Comparison of ENCODE assay signal across 20 cellular contexts in the genomic region with DNA sequence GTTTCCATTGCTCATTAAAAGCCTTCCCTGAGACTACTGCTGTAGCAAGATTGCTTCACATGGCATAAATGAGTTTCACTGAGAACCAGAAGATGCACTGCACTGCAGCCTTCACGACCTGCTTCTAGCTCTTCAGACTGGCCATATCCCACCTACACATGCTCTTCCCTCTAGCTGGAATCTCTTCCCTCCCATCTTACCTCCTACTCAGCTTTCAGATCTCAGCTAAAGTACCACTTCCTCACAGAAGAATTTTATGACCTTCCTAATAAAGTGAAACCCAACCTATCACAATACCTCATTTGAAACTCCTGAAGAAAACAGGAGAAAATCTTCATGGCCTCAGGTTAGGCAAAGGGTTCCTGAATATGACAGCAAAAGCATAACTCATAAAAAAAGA.
"Had no signal": no experiment of that assay in that cellular context is flagged by ENCODE, and none has a peak within 500 bp of the region (broad histone marks: within the 10 kb centered on the region; RNA-seq: fewer than 3 reads in every experiment).

No MANE protein-coding gene starts in this region.

- H3K27ac ChIP-seq: coronary artery, dorsolateral prefrontal cortex, heart right ventricle, lower lobe of right lung, ovary, right atrium auricular region, sigmoid colon, skin epidermis, stomach, thoracic aorta had no signal

- ATAC-seq: heart right ventricle, left lobe of liver, lower lobe of right lung had no signal

- H3K9me3 ChIP-seq: heart right ventricle, lower lobe of right lung, ovary, right atrium auricular region, sigmoid colon, stomach, thoracic aorta had no signal

- H3K4me3 ChIP-seq: coronary artery, dorsolateral prefrontal cortex, heart right ventricle, lower lobe of right lung, ovary, right atrium auricular region, sigmoid colon, skin epidermis, stomach, thoracic aorta had no signal

- H3K36me3 ChIP-seq: heart right ventricle, lower lobe of right lung, ovary, right atrium auricular region, sigmoid colon, stomach, thoracic aorta had no signal

- H3K4me1 ChIP-seq: lower lobe of right lung, right atrium auricular region had no signal

- DNase-seq: dorsolateral prefrontal cortex; effector CD8-positive, alpha-beta T cell; heart right ventricle; hypothalamus; kidney glomerular epithelial cell; lower lobe of right lung; mesenchymal stem cell; midbrain; ovary; sigmoid colon; stimulated activated CD4-positive, alpha-beta T cell treated with anti-CD3 and anti-CD28 coated beads, Interleukin-2, amount 100 ng/mL, for 24 hours; stimulated activated naive CD4-positive, alpha-beta T cell; stomach; substantia nigra; trophoblast cell had no signal
